ENCODE assay signal across 31 cellular contexts in the genomic region with DNA sequence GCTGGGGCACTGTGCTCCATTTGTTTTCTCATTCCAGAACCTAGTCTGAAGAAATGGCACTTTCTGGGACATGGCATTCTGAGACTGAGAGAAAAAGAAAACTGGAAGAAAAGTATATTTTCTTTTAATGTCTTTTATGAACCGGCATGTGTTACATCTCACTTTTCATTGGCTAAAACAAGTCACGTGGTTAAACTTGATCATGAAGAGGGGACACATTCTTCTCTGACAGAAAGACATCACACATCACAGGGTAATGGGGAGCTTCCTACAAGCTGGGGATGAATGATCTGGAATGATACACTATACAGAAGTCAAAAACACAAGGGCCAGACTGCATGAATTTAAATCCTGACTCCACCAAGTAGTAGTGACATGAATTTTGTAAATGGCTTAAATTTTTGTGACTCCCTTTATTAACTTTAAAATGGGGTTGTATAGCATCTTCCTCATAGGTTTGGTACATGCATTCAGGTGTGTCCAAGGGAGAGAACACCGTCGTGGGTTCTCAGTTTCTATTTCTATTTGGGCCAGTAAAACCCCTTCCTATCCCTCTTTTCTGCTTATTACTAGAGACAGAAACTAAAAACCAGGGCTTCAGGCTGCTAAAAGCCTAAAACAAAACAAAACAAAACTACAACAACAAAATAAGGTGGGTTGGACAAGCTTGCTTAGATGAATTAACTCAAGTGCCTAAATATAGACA.
"Had no signal": no experiment of that assay in that cellular context is flagged by ENCODE, and none has a peak within 500 bp of the region (broad histone marks: within the 10 kb centered on the region; RNA-seq: fewer than 3 reads in every experiment).

No MANE protein-coding gene starts in this region.

- H3K4me1 ChIP-seq: ascending aorta, breast epithelium, colonic mucosa, esophagus squamous epithelium, gastroesophageal sphincter, heart right ventricle had no signal

- H3K27me3 Mint-ChIP-seq: activated CD4-positive, alpha-beta memory T cell treated with anti-CD3 and anti-CD28 coated beads, Interleukin-2, amount 10 ng/mL, durations not matched to agents 7 days and 5 days; activated CD4-positive, alpha-beta T cell treated with anti-CD3 and anti-CD28 coated beads, Interleukin-2, amount 10 ng/mL, durations not matched to agents 7 days and 5 days; activated naive CD8-positive, alpha-beta T cell; activated T-cell treated with anti-CD3 and anti-CD28 coated beads, Interleukin-2, amount 50 U/mL, for 24 hours had no signal

- H3K27ac ChIP-seq: ascending aorta, breast epithelium, cardiac muscle cell, colonic mucosa, epithelial cell of prostate, esophagus squamous epithelium, gastroesophageal sphincter, heart right ventricle had no signal

- H3K27me3 ChIP-seq: ascending aorta, breast epithelium, cardiac muscle cell, colonic mucosa, esophagus squamous epithelium, gastroesophageal sphincter, heart right ventricle had no signal

- ATAC-seq: activated T-cell treated with anti-CD3 and anti-CD28 coated beads, Interleukin-2, amount 50 U/mL, for 72 hours; gastroesophageal sphincter; heart right ventricle; WTC11 had no signal

- DNase-seq: activated CD4-positive, alpha-beta memory T cell treated with anti-CD3 and anti-CD28 coated beads, Interleukin-2, amount 10 ng/mL, durations not matched to agents 7 days and 5 days; activated CD4-positive, alpha-beta T cell treated with anti-CD3 and anti-CD28 coated beads for 1 hour; activated CD4-positive, alpha-beta T cell treated with anti-CD3 and anti-CD28 coated beads for 4 hours; activated CD4-positive, alpha-beta T cell treated with anti-CD3 and anti-CD28 coated beads, Interleukin-2, amount 10 ng/mL, durations not matched to agents 7 days and 5 days; activated CD4-positive, alpha-beta T cell treated with anti-CD3 and anti-CD28 coated beads, Interleukin-2, amount 50 U/mL, for 4 hours; activated CD8-positive, alpha-beta memory T cell treated with anti-CD3 and anti-CD28 coated beads, Interleukin-2, amount 50 U/mL, for 48 hours; activated gamma-delta T cell; activated naive CD4-positive, alpha-beta T cell treated with anti-CD3 and anti-CD28 coated beads, Interleukin-2, amount 50 U/mL, for 16 hours; activated naive CD4-positive, alpha-beta T cell treated with Interleukin-2 at 50 U/mL for 16 hours; activated T-cell treated with anti-CD3 and anti-CD28 coated beads for 4 hours; activated T-cell treated with anti-CD3 and anti-CD28 coated beads, Interleukin-2, amount 50 U/mL, for 24 hours; activated T-cell treated with anti-CD3 and anti-CD28 coated beads, Interleukin-2, amount 50 U/mL, for 72 hours; amniotic stem cell; central memory CD4-positive, alpha-beta T cell; cerebellar nuclear complex; colonic mucosa; effector CD8-positive, alpha-beta T cell; esophagus squamous epithelium; foreskin melanocyte; heart right ventricle; T-helper 2 cell had no signal

- H3K9me3 ChIP-seq: ascending aorta, breast epithelium, colonic mucosa, esophagus squamous epithelium, gastroesophageal sphincter, heart right ventricle had no signal

- H3K36me3 ChIP-seq: ascending aorta, breast epithelium, cardiac muscle cell, colonic mucosa, esophagus squamous epithelium, gastroesophageal sphincter, heart right ventricle had no signal

- H3K4me3 Mint-ChIP-seq: activated CD4-positive, alpha-beta memory T cell treated with anti-CD3 and anti-CD28 coated beads, Interleukin-2, amount 10 ng/mL, durations not matched to agents 7 days and 5 days; activated CD4-positive, alpha-beta T cell treated with anti-CD3 and anti-CD28 coated beads, Interleukin-2, amount 10 ng/mL, durations not matched to agents 7 days and 5 days; activated naive CD8-positive, alpha-beta T cell; activated T-cell treated with anti-CD3 and anti-CD28 coated beads, Interleukin-2, amount 50 U/mL, for 24 hours; activated T-cell treated with anti-CD3 and anti-CD28 coated beads, Interleukin-2, amount 50 U/mL, for 72 hours; brain; WTC11 had no signal

- H3K4me3 ChIP-seq: ascending aorta, breast epithelium, cardiac muscle cell, colonic mucosa, esophagus squamous epithelium, gastroesophageal sphincter, heart right ventricle had no signal

- H3K4me1 Mint-ChIP-seq: activated CD4-positive, alpha-beta memory T cell treated with anti-CD3 and anti-CD28 coated beads, Interleukin-2, amount 10 ng/mL, durations not matched to agents 7 days and 5 days; activated CD4-positive, alpha-beta T cell treated with anti-CD3 and anti-CD28 coated beads, Interleukin-2, amount 10 ng/mL, durations not matched to agents 7 days and 5 days; brain; WTC11 had no signal

- H3K36me3 Mint-ChIP-seq: activated naive CD8-positive, alpha-beta T cell; brain; WTC11 had no signal

- H3K27ac Mint-ChIP-seq: activated CD4-positive, alpha-beta memory T cell treated with anti-CD3 and anti-CD28 coated beads, Interleukin-2, amount 10 ng/mL, durations not matched to agents 7 days and 5 days; activated CD4-positive, alpha-beta T cell treated with anti-CD3 and anti-CD28 coated beads, Interleukin-2, amount 10 ng/mL, durations not matched to agents 7 days and 5 days; activated naive CD8-positive, alpha-beta T cell; activated T-cell treated with anti-CD3 and anti-CD28 coated beads, Interleukin-2, amount 50 U/mL, for 24 hours; activated T-cell treated with anti-CD3 and anti-CD28 coated beads, Interleukin-2, amount 50 U/mL, for 72 hours; brain; WTC11 had no signal

- H3K9me3 Mint-ChIP-seq: activated CD4-positive, alpha-beta memory T cell treated with anti-CD3 and anti-CD28 coated beads, Interleukin-2, amount 10 ng/mL, durations not matched to agents 7 days and 5 days; activated CD4-positive, alpha-beta T cell treated with anti-CD3 and anti-CD28 coated beads, Interleukin-2, amount 10 ng/mL, durations not matched to agents 7 days and 5 days; WTC11 had no signal

- FAIRE-seq: endometrium, endothelial cell of umbilical vein had no signal
